In the genomic region with DNA sequence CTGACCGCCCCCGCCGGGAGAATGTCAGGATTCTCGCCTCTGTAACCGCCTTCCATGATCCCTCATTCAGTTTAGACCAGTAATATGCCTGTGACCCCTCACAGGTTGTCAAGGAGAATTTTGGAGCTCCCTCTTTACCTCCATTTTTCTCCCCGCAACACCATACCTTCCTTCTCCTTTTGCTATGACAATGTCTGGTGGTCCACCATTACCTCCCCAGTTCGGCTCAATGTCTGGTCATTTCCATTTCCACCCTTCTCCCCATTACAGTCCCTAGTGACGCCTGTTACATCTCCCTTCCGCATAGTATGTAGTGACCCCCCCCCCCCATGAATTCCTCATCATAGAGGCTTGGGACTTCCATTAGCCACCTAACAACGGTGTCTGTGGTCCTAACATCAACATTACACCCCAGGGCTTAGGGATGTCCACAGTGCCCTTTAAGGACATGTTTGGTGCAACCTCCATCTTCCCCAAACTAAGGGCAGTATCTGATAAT, we compare ENCODE assay signal across 8 cellular contexts. TPM values are rescaled to one million over a fixed set of nuclear protein-coding genes. Genes with fewer than 3 reads are reported as not detected.
DNase-seq lines count a peak whose midpoint lies in the region; ATAC-seq and TF ChIP-seq lines count a peak whose summit lies in the region.

No MANE protein-coding gene starts in this region.

- TF ChIP-seq EP300 in esophagus muscularis mucosa (IDR thresholded peaks at IDR 0.05), result no peak

- H3K36me3 ChIP-seq in ES-I3 (ENCODE audit: insufficient read depth, low read length) (peaks cover 8% of the 10 kb centered on the region), RWPE2 (ENCODE audit: low read depth) (peaks cover 39% of the 10 kb centered on the region), esophagus muscularis mucosa (peaks cover 9 to 35% (median 26%) of the 10 kb centered on the region in 4 donors)

- DNase-seq in RWPE2 (ENCODE audit: low spot score) (no peak), esophagus muscularis mucosa (ENCODE audit: extremely low spot score) (no peak), posterior vena cava (ENCODE audit: low spot score) (peak; percentile 0), kidney glomerular epithelial cell (lab: John Stamatoyannopoulos, UW) (no peak), COR-L47 (lab: John Stamatoyannopoulos, UW) (no peak), NCI-H510A treated with DMSO at 0.1 percent for 48 hours (lab: John Stamatoyannopoulos, UW) (no peak)
- no peak for DNase-seq in activated CD4-positive, alpha-beta T cell treated with anti-CD3 and anti-CD28 coated beads, Interleukin-2, amount 50 U/mL, for 1 hour

- H3K9ac ChIP-seq in ES-I3 (ENCODE audit: low read depth, low read length), result peak overlapping the region; percentile 67

- whole genome bisulfite sequencing in esophagus muscularis mucosa, result 50% methylated on average over 10 of the region's 10 CpGs

- no peak for ATAC-seq in RWPE2 (ENCODE audit: low read depth)

- intact Hi-C loops in esophagus muscularis mucosa (cut with DNase I), result loop anchor here (5.0 kb wide), 1 partner anchor 96 kb away; a partner anchor contains a TSS
- intact Hi-C loops in posterior vena cava (cut with DNase I), result no loop called here

- H3K27me3 ChIP-seq in RWPE2 (ENCODE audit: insufficient read depth, poor library complexity, severe bottlenecking) (no peaks in the 10 kb centered on the region), esophagus muscularis mucosa (no peaks in the 10 kb centered on the region)

- H3K27ac ChIP-seq in RWPE2 (ENCODE audit: poor library complexity, severe bottlenecking) (peak overlapping the region; percentile 58), esophagus muscularis mucosa (replicated peaks in 1 of 4) (peak overlapping the region; percentile 91 to 94 (median 93))

- H3K4me3 ChIP-seq in RWPE2 (ENCODE audit: severe bottlenecking), result peak overlapping the region; percentile 92
- H3K4me3 ChIP-seq in esophagus muscularis mucosa, result peak overlapping the region; percentile 63 to 83 (median 66)

- no peak for TF ChIP-seq CTCF in RWPE2 (IDR thresholded peaks at IDR 0.05; ENCODE audit: poor library complexity, severe bottlenecking)
- TF ChIP-seq CTCF in esophagus muscularis mucosa (IDR thresholded peaks at IDR 0.05), result no peak

- no peaks in the 10 kb centered on the region for H3K9me3 ChIP-seq in ES-I3 (ENCODE audit: control insufficient read depth, insufficient read depth, low read length)
- H3K9me3 ChIP-seq in RWPE2 (ENCODE audit: severe bottlenecking), result no peaks in the 10 kb centered on the region
- peaks cover 0 to 4% (median 0%) of the 10 kb centered on the region in 4 donors for H3K9me3 ChIP-seq in esophagus muscularis mucosa

- H3K4me1 ChIP-seq in ES-I3 (ENCODE audit: insufficient read depth, low read length) (peaks cover 3% of the 10 kb centered on the region; the same call in 1 of the 2 replicates), RWPE2 (ENCODE audit: insufficient read depth, poor library complexity, severe bottlenecking) (peaks cover 12% of the 10 kb centered on the region), esophagus muscularis mucosa (peaks cover 12 to 39% (median 32%) of the 10 kb centered on the region in 4 donors)

- TF ChIP-seq POLR2A in esophagus muscularis mucosa (IDR thresholded peaks at IDR 0.05; ENCODE audit: low read depth), result no peak

RNA-seq across cellular contexts. Expression of a gene that starts 0.7 kb away (rescaled TPM):
- 10 to 100 TPM; 39.3 to 49.6 (median 42.8) TPM for total RNA-seq in esophagus muscularis mucosa
- 10 to 100 TPM; 42.5 to 52.7 TPM for total RNA-seq in posterior vena cava

RNA-seq across cellular contexts. Expression of a gene that starts 20.5 kb away (rescaled TPM):
- 100 to 1,000 TPM in 3 of 4 donors, 10 to 100 TPM in 1; 82.6 to 251 (median 178) TPM for total RNA-seq in esophagus muscularis mucosa
- total RNA-seq in posterior vena cava, result 1,000 to 10,000 TPM; 1,076 to 2,214 TPM

RNA-seq across cellular contexts. Expression of a gene that starts 58.0 kb away (rescaled TPM):
- under 1 TPM; 0.42 to 0.98 (median 0.56) TPM for total RNA-seq in esophagus muscularis mucosa
- 1 to 10 TPM; 1.2 to 2.3 TPM for total RNA-seq in posterior vena cava

Comparison
In these comparisons a context has a peak if more than half of its experiments do, and no peak if none do; other contexts are left out.
1. RNA of a gene that starts 20.5 kb away (total RNA-seq): 1,076 to 2,214 TPM in posterior vena cava; 82.6 to 251 TPM in esophagus muscularis mucosa; every median in the first group is over 4 times any median in the second.